In the genomic region with DNA sequence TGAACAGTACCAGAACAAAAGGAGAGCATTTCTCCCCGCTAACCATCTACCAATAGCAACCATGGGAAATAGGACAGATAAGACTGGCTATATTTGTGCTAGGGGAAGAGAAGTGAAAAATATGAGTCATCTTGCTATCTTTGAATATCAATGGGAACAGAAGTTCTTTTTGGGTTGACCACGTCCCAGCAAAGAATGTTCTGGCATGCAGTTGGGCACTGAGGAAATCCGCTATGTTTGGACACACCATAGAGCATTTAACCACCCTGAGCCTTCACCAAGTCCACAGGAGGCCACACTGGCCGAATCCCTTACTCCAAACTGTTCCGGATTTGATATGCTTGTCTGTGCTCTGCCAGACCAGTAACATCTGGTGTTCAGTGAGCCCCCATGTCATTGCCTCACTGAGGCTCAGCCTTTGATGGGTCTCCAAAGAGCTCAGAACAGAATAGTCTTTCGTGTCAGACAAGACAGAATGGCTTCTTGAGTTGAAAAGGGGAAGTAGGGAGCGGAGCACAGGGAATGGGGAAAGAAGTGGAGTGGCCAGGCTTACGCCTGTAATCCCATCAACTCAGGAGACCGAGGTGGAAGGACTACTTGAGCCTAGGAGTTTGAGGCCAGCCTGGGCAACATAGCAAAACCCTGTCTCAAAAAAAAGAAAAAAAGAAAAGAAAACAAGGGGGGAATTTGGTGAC, we compare ENCODE assay signal across 14 cellular contexts.
A peak's percentile ranks its signal among the peaks of the same experiment; 100 is the strongest.
DNase-seq lines count a peak whose midpoint lies in the region; ATAC-seq and TF ChIP-seq lines count a peak whose summit lies in the region.
"Had no signal": no experiment of that assay in that cellular context is flagged by ENCODE, and none has a peak within 500 bp of the region (broad histone marks: within the 10 kb centered on the region; RNA-seq: fewer than 3 reads in every experiment).

No MANE protein-coding gene starts in this region.

- no peak for TF ChIP-seq POLR2A in right lobe of liver (IDR thresholded peaks at IDR 0.05)
- no peak for TF ChIP-seq POLR2A in gastroesophageal sphincter (IDR thresholded peaks at IDR 0.05)

- TF ChIP-seq EP300 in gastroesophageal sphincter (IDR thresholded peaks at IDR 0.05) = no peak

- H3K36me3 ChIP-seq in right lobe of liver (no peaks in the 10 kb centered on the region), gastroesophageal sphincter (peaks cover 0 to 92% of the 10 kb centered on the region in 2 donors)

- H3K4me1 ChIP-seq in right lobe of liver (no peaks in the 10 kb centered on the region), gastroesophageal sphincter (no peaks in the 10 kb centered on the region)
- H3K4me1 ChIP-seq: A549 had no signal

- H3K27me3 ChIP-seq in right lobe of liver (no peaks in the 10 kb centered on the region), gastroesophageal sphincter (no peaks in the 10 kb centered on the region)

- intact Hi-C loops in Right ventricle myocardium inferior (cut with DNase I) = loop anchor here (10.0 kb wide), 1 partner anchor 192 kb away; the partner anchor contains the start of gene PTPN14
- intact Hi-C loops in cardiac septum (cut with DNase I) = no loop called here
- intact Hi-C loops in right lobe of liver (cut with DNase I) = no loop called here

- H3K27ac ChIP-seq in right lobe of liver = no peak overlapping the region
- H3K27ac ChIP-seq in gastroesophageal sphincter = peak overlapping the region in 1 of 4 donors; percentile 19
- H3K27ac ChIP-seq: A549 had no signal

- 34% methylated on average over 7 of the region's 9 CpGs for WGBS in right lobe of liver (ENCODE audit: insufficient coverage, low coverage, low lambda C conversion rate, missing lambda C conversion rate)
- WGBS in gastroesophageal sphincter (ENCODE audit: low coverage in 1 of 2), 2 donors = 75 to 84% methylated on average over 1 to 7 of the region's 9 CpGs

- TF ChIP-seq CTCF in cardiac fibroblast (IDR thresholded peaks at IDR 0.05; ENCODE audit: low read depth, low read length) = no peak
- no peak for TF ChIP-seq CTCF in right lobe of liver (IDR thresholded peaks at IDR 0.05)
- TF ChIP-seq CTCF in gastroesophageal sphincter (IDR thresholded peaks at IDR 0.05) = no peak

- H3K4me3 ChIP-seq in cardiac fibroblast (replicated peaks in 1 of 2; ENCODE audit: low read depth in 2 of 2, low read length in 2 of 2) = no peak overlapping the region
- no peak overlapping the region for H3K4me3 ChIP-seq in right lobe of liver
- no peak overlapping the region for H3K4me3 ChIP-seq in gastroesophageal sphincter
- H3K4me3 ChIP-seq: A549 had no signal

- ATAC-seq in Right ventricle myocardium inferior (peak; percentile 75), right lobe of liver (peak; percentile 43 to 63 (median 54)), gastroesophageal sphincter (no peak)
- ATAC-seq: A549 had no signal

- H3K9me3 ChIP-seq in right lobe of liver = no peaks in the 10 kb centered on the region
- no peaks in the 10 kb centered on the region for H3K9me3 ChIP-seq in gastroesophageal sphincter
- H3K9me3 ChIP-seq: A549 had no signal

- DNase-seq in Right ventricle myocardium inferior (ENCODE audit: missing footprints) = no peak
- no peak for DNase-seq in cardiac septum (ENCODE audit: low spot score)
- peak; percentile 73 to 86 for DNase-seq in cardiac fibroblast (ENCODE audit: low read depth in 2 of 2)
- no peak for DNase-seq in right lobe of liver
- no peak for DNase-seq in activated CD8-positive, alpha-beta memory T cell treated with anti-CD3 and anti-CD28 coated beads, Interleukin-2, amount 50 U/mL, for 48 hours
- DNase-seq in islet precursor cell = no peak
- no peak for DNase-seq in glomerular visceral epithelial cell (ENCODE audit: extremely low spot score)
- DNase-seq: activated CD4-positive, CD25-positive, alpha-beta regulatory T cell treated with anti-CD3 and anti-CD28 coated beads, Interleukin-2, amount 50 U/mL, for 72 hours; H7; kidney glomerular epithelial cell; NCI-H1048; retina had no signal

Comparison
In these comparisons a context has a peak if more than half of its experiments do, and no peak if none do; other contexts are left out.
1. DNase-seq: peak in cardiac fibroblast (2 of 2); none in Right ventricle myocardium inferior (single experiment), cardiac septum (single experiment), right lobe of liver (0 of 3), activated CD8-positive, alpha-beta memory T cell treated with anti-CD3 and anti-CD28 coated beads, Interleukin-2, amount 50 U/mL, for 48 hours (single experiment), islet precursor cell (single experiment) and glomerular visceral epithelial cell (single experiment).